In the genomic region with DNA sequence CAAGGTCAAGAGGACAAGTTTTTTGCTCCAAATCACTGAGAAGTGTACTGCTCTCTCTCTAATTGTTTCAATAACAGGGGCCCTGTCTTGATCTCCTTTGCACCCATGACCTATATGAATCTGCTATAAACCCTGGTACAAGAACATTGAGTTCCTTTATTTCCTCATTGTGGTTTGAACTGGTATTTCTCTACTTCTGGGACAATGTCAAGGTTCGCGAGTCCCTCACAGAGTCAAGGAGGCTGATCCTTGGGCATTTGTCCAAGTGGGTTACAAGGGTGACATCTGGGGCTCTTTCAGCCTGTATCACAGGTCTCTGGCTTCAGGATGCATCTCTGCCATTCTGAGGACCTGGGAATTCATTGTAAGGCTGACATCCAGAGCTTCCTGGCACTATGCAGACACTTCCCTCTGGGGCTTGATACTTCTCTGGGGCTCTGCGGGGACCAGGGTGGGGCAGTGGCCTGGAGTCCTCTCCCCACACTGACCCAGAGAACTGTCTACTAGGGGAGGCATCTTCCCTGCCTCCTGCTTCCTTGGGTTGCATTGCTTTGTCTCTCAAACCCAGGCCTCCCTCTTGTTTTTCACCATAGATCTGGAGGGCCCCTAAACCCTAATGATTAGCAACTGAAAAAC, we compare ENCODE assay signal across 15 cellular contexts. TPM values are rescaled to one million over a fixed set of nuclear protein-coding genes. Genes with fewer than 3 reads are reported as not detected.
DNase-seq lines count a peak whose midpoint lies in the region; ATAC-seq and TF ChIP-seq lines count a peak whose summit lies in the region.
"Had no signal": no experiment of that assay in that cellular context is flagged by ENCODE, and none has a peak within 500 bp of the region (broad histone marks: within the 10 kb centered on the region; RNA-seq: fewer than 3 reads in every experiment).

No MANE protein-coding gene starts in this region.

- ATAC-seq in WTC11 = peak; percentile 29
- ATAC-seq in left lobe of liver = peak; percentile 12

- H3K27me3 ChIP-seq in HUES48 (ENCODE audit: control insufficient read depth, insufficient read depth, low read length) (no peaks in the 10 kb centered on the region), thyroid gland (no peaks in the 10 kb centered on the region)
- H3K27me3 ChIP-seq: BE2C had no signal

- H3K4me3 Mint-ChIP-seq in WTC11 = no peak overlapping the region
- H3K4me3 Mint-ChIP-seq: T-helper 17 cell had no signal

- peaks cover 13% of the 10 kb centered on the region for H3K4me1 ChIP-seq in HUES48 (ENCODE audit: control insufficient read depth, insufficient read depth, low read length)
- peaks cover 10 to 17% of the 10 kb centered on the region in 2 donors for H3K4me1 ChIP-seq in thyroid gland
- H3K4me1 ChIP-seq: BE2C had no signal

- H3K36me3 Mint-ChIP-seq in WTC11 = no peaks in the 10 kb centered on the region

- no peaks in the 10 kb centered on the region for H3K9me3 ChIP-seq in HUES48 (ENCODE audit: control insufficient read depth, insufficient read depth, low read length)
- no peaks in the 10 kb centered on the region for H3K9me3 ChIP-seq in thyroid gland
- H3K9me3 ChIP-seq: BE2C, left ventricle myocardium inferior had no signal

- no peak; the same call in 1 of the 2 replicates for TF ChIP-seq CTCF in WTC11 (IDR thresholded peaks at IDR 0.05)
- TF ChIP-seq CTCF in thyroid gland (IDR thresholded peaks at IDR 0.05) = no peak

- CTCF ChIA-PET in WTC11 (lab: Charles Lee) = interaction anchor here (1.7 to 3.2 kb wide), 3 partner anchors 29 to 515 kb away, joined by 6 to 58 read pairs (median 7); no protein-coding TSS in a partner anchor

- H3K4me3 ChIP-seq in HUES48 (ENCODE audit: low read depth, low read length) (no peak overlapping the region), thyroid gland (replicated peaks in 1 of 3) (no peak overlapping the region)
- H3K4me3 ChIP-seq: left ventricle myocardium inferior had no signal

- 26% methylated on average over 3 of the region's 3 CpGs for WGBS in thyroid gland, 2 donors

- no peak for TF ChIP-seq POLR2A in thyroid gland (IDR thresholded peaks at IDR 0.05)

- peak overlapping the region; percentile 21 for H3K27ac ChIP-seq in HUES48 (ENCODE audit: low read depth, low read length)
- peak overlapping the region; percentile 48 to 76 (median 68) for H3K27ac ChIP-seq in thyroid gland
- H3K27ac ChIP-seq: left ventricle myocardium inferior had no signal

- peaks cover 14% of the 10 kb centered on the region for H3K4me1 Mint-ChIP-seq in WTC11

- H3K36me3 ChIP-seq in HUES48 (ENCODE audit: control insufficient read depth, insufficient read depth, low read length) (no peaks in the 10 kb centered on the region), thyroid gland (no peaks in the 10 kb centered on the region)
- H3K36me3 ChIP-seq: BE2C, left ventricle myocardium inferior had no signal

- POLR2A ChIA-PET in WTC11 (lab: Charles Lee) = no interaction called here

- no peak for DNase-seq in WTC11 (ENCODE audit: low spot score)
- no peak for DNase-seq in left lobe of liver (ENCODE audit: low spot score)
- DNase-seq in thyroid gland = peak; percentile 74 to 78
- DNase-seq in DMS53 treated with DMSO at 0.1 percent for 48 hours (lab: John Stamatoyannopoulos, UW; ENCODE audit: unreplicated experiment) = no peak
- no peak for DNase-seq in activated CD4-positive, CD25-positive, alpha-beta regulatory T cell treated with anti-CD3 and anti-CD28 coated beads, Interleukin-2, amount 50 U/mL, for 72 hours
- DNase-seq in cortex of kidney (lab: John Stamatoyannopoulos, UW) = no peak
- DNase-seq: activated effector memory CD4-positive, alpha-beta T cell treated with Interleukin-2 at 50 U/mL for 16 hours; cerebellar nuclear complex; left ventricle myocardium inferior; Right ventricle myocardium superior; T-helper 17 cell had no signal

- H3K9me3 Mint-ChIP-seq in WTC11 = no peaks in the 10 kb centered on the region

- no peaks in the 10 kb centered on the region for H3K27me3 Mint-ChIP-seq in WTC11 (ENCODE audit: low read depth)
- H3K27me3 Mint-ChIP-seq: T-helper 17 cell had no signal

- H3K9ac ChIP-seq in HUES48 (ENCODE audit: low read depth, low read length) = no peak overlapping the region

- intact Hi-C loops in thyroid gland (cut with DNase I) = loop anchor here (2.0 to 10.0 kb wide), 4 partner anchors 221 to 701 kb away; a partner anchor contains a TSS

- no peak overlapping the region for H3K27ac Mint-ChIP-seq in WTC11

TF ChIP-seq in WTC11, 78 proteins besides CTCF, POLR2A, EP300 and RAD21:
- TF ChIP-seq ZNF121 (CRISPR knock-in tag; IDR thresholded peaks at IDR 0.05) (no peak), NR1H2 (CRISPR knock-in tag; IDR thresholded peaks at IDR 0.05) (no peak)

RNA-seq across cellular contexts. Expression of a gene that starts 22.5 kb away (rescaled TPM):
- total RNA-seq in WTC11 (2021) = 0.17 to 0.46 TPM (median 0.27 TPM) in 3 replicates
- 0.81 TPM for total RNA-seq in left lobe of liver
- under 1 TPM in 1 of 4 donors, not detected in 3; 0.24 TPM for total RNA-seq in thyroid gland
- total RNA-seq: left ventricle myocardium inferior, M059J, posterior vena cava, Right ventricle myocardium superior, T-helper 17 cell had no signal

Comparison
In these comparisons a context has a peak if more than half of its experiments do, and no peak if none do; other contexts are left out.
1. DNase-seq: peak in thyroid gland (2 of 2); none in WTC11 (single experiment), left lobe of liver (single experiment), DMS53 treated with DMSO at 0.1 percent for 48 hours (single experiment), activated CD4-positive, CD25-positive, alpha-beta regulatory T cell treated with anti-CD3 and anti-CD28 coated beads, Interleukin-2, amount 50 U/mL, for 72 hours (single experiment) and cortex of kidney (single experiment).